8 cellular contexts compared by ENCODE assay signal in the genomic region with DNA sequence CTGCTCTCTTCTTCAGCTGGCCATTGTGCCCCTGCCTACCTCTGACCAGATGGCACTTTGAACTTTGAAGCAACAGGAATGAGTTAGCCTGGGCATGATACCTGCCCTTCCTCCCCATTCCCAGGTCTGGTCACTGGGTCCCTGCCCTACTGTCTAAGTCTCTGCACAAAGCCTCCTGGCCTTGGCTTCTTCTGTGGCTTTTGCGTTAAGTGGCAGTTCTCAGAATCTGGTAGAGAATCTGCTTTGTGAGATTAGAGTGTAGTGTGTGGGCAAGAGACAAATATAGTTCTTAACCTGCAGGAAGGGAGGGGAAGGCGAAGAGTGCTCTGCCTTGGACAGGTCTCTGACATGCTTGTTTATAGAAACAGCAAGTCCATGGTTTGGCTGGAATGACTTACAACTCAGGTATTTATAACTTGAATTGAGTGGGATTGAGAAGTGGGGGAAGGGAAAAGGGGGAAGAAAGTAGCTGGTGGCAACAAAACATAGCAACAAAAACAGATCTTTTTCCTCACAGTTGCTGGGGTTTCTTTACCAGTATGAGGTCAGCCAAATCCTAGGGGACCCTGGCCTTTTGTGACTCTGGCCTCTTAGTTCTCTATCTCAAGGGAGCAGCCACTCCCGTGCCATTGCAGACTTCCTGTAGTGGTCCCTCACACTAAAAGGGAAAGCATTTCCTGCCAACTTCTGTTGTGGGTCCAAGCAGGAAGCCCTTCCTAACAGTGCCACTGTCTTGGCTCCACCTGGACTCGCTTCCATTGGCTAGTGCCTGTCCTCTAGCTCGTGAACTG. TPM values are rescaled to one million over a fixed set of nuclear protein-coding genes. Genes with fewer than 3 reads are reported as not detected.
DNase-seq lines count a peak whose midpoint lies in the region; ATAC-seq and TF ChIP-seq lines count a peak whose summit lies in the region.

No MANE protein-coding gene starts in this region.

- peaks cover 53% of the 10 kb centered on the region for H3K4me1 Mint-ChIP-seq in activated CD4-positive, alpha-beta memory T cell treated with anti-CD3 and anti-CD28 coated beads, Interleukin-2, amount 10 ng/mL, durations not matched to agents 7 days and 5 days
- peaks cover 33% of the 10 kb centered on the region for H3K4me1 Mint-ChIP-seq in activated CD4-positive, alpha-beta memory T cell treated with anti-CD3 and anti-CD28 coated beads for 36 hours (ENCODE audit: low read depth)
- H3K4me1 Mint-ChIP-seq in activated T-helper 2 cell treated with anti-CD3 and anti-CD28 coated beads, Interferon-gamma antibody, Interleukin-2, Interleukin-4, amounts not matched to agents 10 μg/mL and 5 μg/mL and 100 μg/mL, durations not matched to agents 14 hours and 24 hours and 36 hours (ENCODE audit: low read depth) = peaks cover 46% of the 10 kb centered on the region
- H3K4me1 Mint-ChIP-seq in CD8-positive, alpha-beta T cell (ENCODE audit: low read depth) = peaks cover 48% of the 10 kb centered on the region

- no peaks in the 10 kb centered on the region for H3K9me3 Mint-ChIP-seq in activated CD4-positive, alpha-beta memory T cell treated with anti-CD3 and anti-CD28 coated beads, Interleukin-2, amount 10 ng/mL, durations not matched to agents 7 days and 5 days
- H3K9me3 Mint-ChIP-seq in activated CD4-positive, alpha-beta memory T cell treated with anti-CD3 and anti-CD28 coated beads for 36 hours = no peaks in the 10 kb centered on the region
- no peaks in the 10 kb centered on the region for H3K9me3 Mint-ChIP-seq in activated T-helper 2 cell treated with anti-CD3 and anti-CD28 coated beads, Interferon-gamma antibody, Interleukin-2, Interleukin-4, amounts not matched to agents 10 μg/mL and 5 μg/mL and 100 μg/mL, durations not matched to agents 14 hours and 24 hours and 36 hours
- no peaks in the 10 kb centered on the region for H3K9me3 Mint-ChIP-seq in CD8-positive, alpha-beta T cell

- H3K36me3 Mint-ChIP-seq in activated CD4-positive, alpha-beta memory T cell treated with anti-CD3 and anti-CD28 coated beads, Interleukin-2, amount 10 ng/mL, durations not matched to agents 7 days and 5 days (ENCODE audit: low read depth) = peaks cover 2% of the 10 kb centered on the region
- H3K36me3 Mint-ChIP-seq in activated CD4-positive, alpha-beta memory T cell treated with anti-CD3 and anti-CD28 coated beads for 36 hours = no peaks in the 10 kb centered on the region
- H3K36me3 Mint-ChIP-seq in activated T-helper 2 cell treated with anti-CD3 and anti-CD28 coated beads, Interferon-gamma antibody, Interleukin-2, Interleukin-4, amounts not matched to agents 10 μg/mL and 5 μg/mL and 100 μg/mL, durations not matched to agents 14 hours and 24 hours and 36 hours (ENCODE audit: low read depth) = peaks cover 2% of the 10 kb centered on the region
- H3K36me3 Mint-ChIP-seq in CD8-positive, alpha-beta T cell = peaks cover under 1% of the 10 kb centered on the region

- H3K27me3 ChIP-seq in iPS-20b (ENCODE audit: insufficient read depth, low read length) (no peaks in the 10 kb centered on the region), thymus (ENCODE audit: control insufficient read depth, insufficient read depth) (no peaks in the 10 kb centered on the region)
- no peaks in the 10 kb centered on the region for H3K27me3 ChIP-seq in CD8-positive, alpha-beta T cell (ENCODE audit: insufficient read depth, low read length)

- CTCF ChIA-PET in activated CD4-positive, alpha-beta memory T cell treated with anti-CD3 and anti-CD28 coated beads, Interleukin-2, amount 10 ng/mL, durations not matched to agents 7 days and 5 days (lab: Charles Lee) = interaction anchor here (0.9 to 9.4 kb wide), 3 partner anchors 10 to 20 kb away, joined by 3 to 45 read pairs (median 40); partner anchors contain the start of gene MAPKBP1
- CTCF ChIA-PET in activated CD4-positive, alpha-beta memory T cell treated with anti-CD3 and anti-CD28 coated beads for 36 hours (lab: Charles Lee) = interaction anchor here (1.2 to 4.4 kb wide), 3 partner anchors 15 to 21 kb away, joined by 4 to 19 read pairs (median 9); partner anchors contain the start of gene MAPKBP1
- CTCF ChIA-PET in CD8-positive, alpha-beta T cell (lab: Charles Lee) = interaction anchor here (0.9 to 7.8 kb wide), 5 partner anchors 13 to 114 kb away, joined by 3 to 45 read pairs (median 4); partner anchors contain the start of gene MAPKBP1

- H3K4me1 ChIP-seq in iPS-20b (ENCODE audit: insufficient read depth, low read length) (peaks cover 30% of the 10 kb centered on the region), thymus (ENCODE audit: control insufficient read depth, insufficient read depth, low read length) (peaks cover 24% of the 10 kb centered on the region)
- peaks cover 32% of the 10 kb centered on the region for H3K4me1 ChIP-seq in CD8-positive, alpha-beta T cell (ENCODE audit: insufficient read depth, low read length)

- H3K4me3 Mint-ChIP-seq in activated CD4-positive, alpha-beta memory T cell treated with anti-CD3 and anti-CD28 coated beads, Interleukin-2, amount 10 ng/mL, durations not matched to agents 7 days and 5 days = peak overlapping the region; percentile 1
- no peak overlapping the region for H3K4me3 Mint-ChIP-seq in activated CD4-positive, alpha-beta memory T cell treated with anti-CD3 and anti-CD28 coated beads for 36 hours
- H3K4me3 Mint-ChIP-seq in activated T-helper 2 cell treated with anti-CD3 and anti-CD28 coated beads, Interferon-gamma antibody, Interleukin-2, Interleukin-4, amounts not matched to agents 10 μg/mL and 5 μg/mL and 100 μg/mL, durations not matched to agents 14 hours and 24 hours and 36 hours (ENCODE audit: low read depth) = peak overlapping the region; percentile 41
- no peak overlapping the region for H3K4me3 Mint-ChIP-seq in CD8-positive, alpha-beta T cell

- no peaks in the 10 kb centered on the region for H3K27me3 Mint-ChIP-seq in activated CD4-positive, alpha-beta memory T cell treated with anti-CD3 and anti-CD28 coated beads, Interleukin-2, amount 10 ng/mL, durations not matched to agents 7 days and 5 days
- no peaks in the 10 kb centered on the region for H3K27me3 Mint-ChIP-seq in activated CD4-positive, alpha-beta memory T cell treated with anti-CD3 and anti-CD28 coated beads for 36 hours
- no peaks in the 10 kb centered on the region for H3K27me3 Mint-ChIP-seq in activated T-helper 2 cell treated with anti-CD3 and anti-CD28 coated beads, Interferon-gamma antibody, Interleukin-2, Interleukin-4, amounts not matched to agents 10 μg/mL and 5 μg/mL and 100 μg/mL, durations not matched to agents 14 hours and 24 hours and 36 hours (ENCODE audit: low read depth)
- H3K27me3 Mint-ChIP-seq in CD8-positive, alpha-beta T cell (ENCODE audit: low read depth) = no peaks in the 10 kb centered on the region

- H3K4me3 ChIP-seq in iPS-20b (ENCODE audit: low read length) = no peak overlapping the region
- no peak overlapping the region for H3K4me3 ChIP-seq in thymus (ENCODE audit: low read length)
- H3K4me3 ChIP-seq in CD8-positive, alpha-beta T cell (ENCODE audit: low read depth, low read length) = no peak overlapping the region

- 11% methylated on average over 5 of the region's 5 CpGs for WGBS in thymus

- peak overlapping the region; percentile 70 for H3K27ac Mint-ChIP-seq in activated CD4-positive, alpha-beta memory T cell treated with anti-CD3 and anti-CD28 coated beads, Interleukin-2, amount 10 ng/mL, durations not matched to agents 7 days and 5 days
- no peak overlapping the region for H3K27ac Mint-ChIP-seq in activated CD4-positive, alpha-beta memory T cell treated with anti-CD3 and anti-CD28 coated beads for 36 hours
- peak overlapping the region; percentile 73 for H3K27ac Mint-ChIP-seq in activated T-helper 2 cell treated with anti-CD3 and anti-CD28 coated beads, Interferon-gamma antibody, Interleukin-2, Interleukin-4, amounts not matched to agents 10 μg/mL and 5 μg/mL and 100 μg/mL, durations not matched to agents 14 hours and 24 hours and 36 hours
- H3K27ac Mint-ChIP-seq in CD8-positive, alpha-beta T cell = no peak overlapping the region

- DNase-seq in activated CD4-positive, alpha-beta memory T cell treated with anti-CD3 and anti-CD28 coated beads, Interleukin-2, amount 10 ng/mL, durations not matched to agents 7 days and 5 days = peak; percentile 30
- no peak for DNase-seq in activated CD4-positive, alpha-beta memory T cell treated with anti-CD3 and anti-CD28 coated beads for 36 hours
- no peak for DNase-seq in activated T-helper 2 cell treated with anti-CD3 and anti-CD28 coated beads, Interferon-gamma antibody, Interleukin-2, Interleukin-4, amounts not matched to agents 10 μg/mL and 5 μg/mL and 100 μg/mL, durations not matched to agents 14 hours and 24 hours and 36 hours (ENCODE audit: low spot score)
- no peak for DNase-seq in CD8-positive, alpha-beta T cell

- no peaks in the 10 kb centered on the region for H3K36me3 ChIP-seq in iPS-20b (ENCODE audit: insufficient read depth, low read depth, low read length)
- H3K36me3 ChIP-seq in thymus (ENCODE audit: control insufficient read depth, insufficient read depth) = no peaks in the 10 kb centered on the region
- H3K36me3 ChIP-seq in CD8-positive, alpha-beta T cell (ENCODE audit: insufficient read depth, low read length) = no peaks in the 10 kb centered on the region

- H3K9me3 ChIP-seq in iPS-20b (ENCODE audit: insufficient read depth, low read depth, low read length) = no peaks in the 10 kb centered on the region
- no peaks in the 10 kb centered on the region for H3K9me3 ChIP-seq in thymus (ENCODE audit: control insufficient read depth)
- no peaks in the 10 kb centered on the region for H3K9me3 ChIP-seq in CD8-positive, alpha-beta T cell (ENCODE audit: low read length)

- H3K9ac ChIP-seq in iPS-20b (ENCODE audit: low read depth, low read length) = peak overlapping the region; percentile 38; the same call in 1 of the 2 replicates

- TF ChIP-seq CTCF in CD8-positive, alpha-beta T cell (IDR thresholded peaks at IDR 0.05) = no peak

- intact Hi-C loops in activated CD4-positive, alpha-beta memory T cell treated with anti-CD3 and anti-CD28 coated beads for 36 hours (cut with micrococcal nuclease) = no loop called here
- intact Hi-C loops in activated T-helper 2 cell treated with anti-CD3 and anti-CD28 coated beads, Interferon-gamma antibody, Interleukin-2, Interleukin-4, amounts not matched to agents 10 μg/mL and 5 μg/mL and 100 μg/mL, durations not matched to agents 14 hours and 24 hours and 36 hours (cut with micrococcal nuclease) = loop anchor here (2.0 kb wide), 1 partner anchor 16 kb away; the partner anchor contains the start of gene MAPKBP1
- intact Hi-C loops in CD8-positive, alpha-beta T cell (cut with DNase I, micrococcal nuclease) = no loop called here

- POLR2A ChIA-PET in activated CD4-positive, alpha-beta memory T cell treated with anti-CD3 and anti-CD28 coated beads, Interleukin-2, amount 10 ng/mL, durations not matched to agents 7 days and 5 days (lab: Charles Lee) = interaction anchor here (1.0 to 3.4 kb wide), 6 partner anchors 11 to 67 kb away, joined by 3 to 18 read pairs (median 4); partner anchors contain the start of gene MAPKBP1
- POLR2A ChIA-PET in activated CD4-positive, alpha-beta memory T cell treated with anti-CD3 and anti-CD28 coated beads for 36 hours (lab: Charles Lee) = interaction anchor here (0.5 kb wide), 1 partner anchor 17 kb away, joined by 3 read pairs; the partner anchor contains the start of gene MAPKBP1
- POLR2A ChIA-PET in CD8-positive, alpha-beta T cell (lab: Charles Lee) = interaction anchor here (1.0 to 1.2 kb wide), 2 partner anchors 12 to 26 kb away, joined by 3 read pairs; no protein-coding TSS in a partner anchor

- ATAC-seq in HG03520 (IDR thresholded peaks at IDR 0.05; ENCODE audit: unreplicated experiment) (no peak), HG02981 (IDR thresholded peaks at IDR 0.05; ENCODE audit: unreplicated experiment) (no peak)
- ATAC-seq in CD8-positive, alpha-beta T cell = no peak

- H3K27ac ChIP-seq in iPS-20b (ENCODE audit: low read length) (no peak overlapping the region), thymus (ENCODE audit: low read depth) (peak overlapping the region; percentile 15)
- H3K27ac ChIP-seq in CD8-positive, alpha-beta T cell (ENCODE audit: low read depth, low read length) = no peak overlapping the region

RNA-seq across cellular contexts. Expression of gene MAPKBP1, which starts 16.7 kb away (rescaled TPM):
- 10 to 100 TPM; 28.9 to 31.6 TPM for total RNA-seq in activated CD4-positive, alpha-beta memory T cell treated with anti-CD3 and anti-CD28 coated beads, Interleukin-2, amount 10 ng/mL, durations not matched to agents 7 days and 5 days
- 10 to 100 TPM; 16.1 to 16.6 TPM for total RNA-seq in activated CD4-positive, alpha-beta memory T cell treated with anti-CD3 and anti-CD28 coated beads for 36 hours
- total RNA-seq in activated T-helper 2 cell treated with anti-CD3 and anti-CD28 coated beads, Interferon-gamma antibody, Interleukin-2, Interleukin-4, amounts not matched to agents 10 μg/mL and 5 μg/mL and 100 μg/mL, durations not matched to agents 14 hours and 24 hours and 36 hours = 24.7 and 25.7 TPM in 2 replicates
- polyA plus RNA-seq in thymus = 8.1 TPM
- 10 to 100 TPM; 24.2 to 25.3 TPM for total RNA-seq in CD8-positive, alpha-beta T cell

RNA-seq across cellular contexts. Expression of gene JMJD7, which starts 36.9 kb away (rescaled TPM):
- 10 to 100 TPM; 18.2 to 22.4 TPM for total RNA-seq in activated CD4-positive, alpha-beta memory T cell treated with anti-CD3 and anti-CD28 coated beads, Interleukin-2, amount 10 ng/mL, durations not matched to agents 7 days and 5 days
- 10 to 100 TPM; 17.9 to 24.8 TPM for total RNA-seq in activated CD4-positive, alpha-beta memory T cell treated with anti-CD3 and anti-CD28 coated beads for 36 hours
- total RNA-seq in activated T-helper 2 cell treated with anti-CD3 and anti-CD28 coated beads, Interferon-gamma antibody, Interleukin-2, Interleukin-4, amounts not matched to agents 10 μg/mL and 5 μg/mL and 100 μg/mL, durations not matched to agents 14 hours and 24 hours and 36 hours = 15.7 and 20.0 TPM in 2 replicates
- polyA plus RNA-seq in thymus = 15.6 TPM
- total RNA-seq in CD8-positive, alpha-beta T cell = 10 to 100 TPM; 27.5 to 38.3 TPM

RNA-seq across cellular contexts. Expression of gene PLA2G4B, which starts 47.7 kb away (rescaled TPM):
- total RNA-seq in activated CD4-positive, alpha-beta memory T cell treated with anti-CD3 and anti-CD28 coated beads, Interleukin-2, amount 10 ng/mL, durations not matched to agents 7 days and 5 days = 1 to 10 TPM; 6.0 to 6.8 TPM
- 1 to 10 TPM; 6.0 to 9.9 TPM for total RNA-seq in activated CD4-positive, alpha-beta memory T cell treated with anti-CD3 and anti-CD28 coated beads for 36 hours
- 8.0 and 10.5 TPM in 2 replicates for total RNA-seq in activated T-helper 2 cell treated with anti-CD3 and anti-CD28 coated beads, Interferon-gamma antibody, Interleukin-2, Interleukin-4, amounts not matched to agents 10 μg/mL and 5 μg/mL and 100 μg/mL, durations not matched to agents 14 hours and 24 hours and 36 hours
- 45.4 TPM for polyA plus RNA-seq in thymus
- total RNA-seq in CD8-positive, alpha-beta T cell = 10 to 100 TPM; 25.0 to 26.1 TPM

Comparison
In these comparisons a context has a peak if more than half of its experiments do, and no peak if none do; other contexts are left out.
1. H3K27ac Mint-ChIP-seq: peak in activated CD4-positive, alpha-beta memory T cell treated with anti-CD3 and anti-CD28 coated beads, Interleukin-2, amount 10 ng/mL, durations not matched to agents 7 days and 5 days (single experiment) and activated T-helper 2 cell treated with anti-CD3 and anti-CD28 coated beads, Interferon-gamma antibody, Interleukin-2, Interleukin-4, amounts not matched to agents 10 μg/mL and 5 μg/mL and 100 μg/mL, durations not matched to agents 14 hours and 24 hours and 36 hours (single experiment); none in activated CD4-positive, alpha-beta memory T cell treated with anti-CD3 and anti-CD28 coated beads for 36 hours (single experiment) and CD8-positive, alpha-beta T cell (single experiment).
2. H3K4me3 Mint-ChIP-seq: peak in activated CD4-positive, alpha-beta memory T cell treated with anti-CD3 and anti-CD28 coated beads, Interleukin-2, amount 10 ng/mL, durations not matched to agents 7 days and 5 days (single experiment) and activated T-helper 2 cell treated with anti-CD3 and anti-CD28 coated beads, Interferon-gamma antibody, Interleukin-2, Interleukin-4, amounts not matched to agents 10 μg/mL and 5 μg/mL and 100 μg/mL, durations not matched to agents 14 hours and 24 hours and 36 hours (single experiment); none in activated CD4-positive, alpha-beta memory T cell treated with anti-CD3 and anti-CD28 coated beads for 36 hours (single experiment) and CD8-positive, alpha-beta T cell (single experiment).